Comparison of ENCODE assay signal across 16 cellular contexts in the genomic region with DNA sequence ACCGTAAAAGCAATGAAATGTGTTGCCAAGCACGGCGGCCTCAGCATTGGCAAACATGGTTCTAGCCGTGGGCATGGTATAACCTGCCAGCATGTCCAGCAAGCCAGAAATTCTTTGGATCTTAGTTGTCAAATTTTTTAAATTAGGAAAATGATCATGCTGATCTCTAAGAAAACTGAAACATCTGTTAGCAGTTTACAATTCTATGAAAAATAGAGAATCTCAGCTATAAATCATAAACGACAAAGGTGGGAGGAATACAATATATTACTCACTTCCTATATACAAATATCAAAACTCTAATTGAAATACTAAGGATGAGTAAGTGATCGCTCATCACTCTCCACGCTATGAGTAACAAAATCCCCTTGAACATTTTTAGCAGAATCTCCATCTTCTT.
A peak's percentile ranks its signal among the peaks of the same experiment; 100 is the strongest.
DNase-seq lines count a peak whose midpoint lies in the region; ATAC-seq, FAIRE-seq and TF ChIP-seq lines count a peak whose summit lies in the region.
"Had no signal": no experiment of that assay in that cellular context is flagged by ENCODE, and none has a peak within 500 bp of the region (broad histone marks: within the 10 kb centered on the region; RNA-seq: fewer than 3 reads in every experiment).

No MANE protein-coding gene starts in this region.

- H3K79me1 ChIP-seq in mesenchymal stem cell (replicated peaks; ENCODE audit: low read length, poor library complexity, severe bottlenecking), result peaks cover 2% of the 10 kb centered on the region

- H3K9me3 ChIP-seq in mesenchymal stem cell (ENCODE audit: control insufficient read depth, low read length) (no peaks in the 10 kb centered on the region), pancreas (no peaks in the 10 kb centered on the region)
- H3K9me3 ChIP-seq: Caco-2, esophagus squamous epithelium had no signal

- POLR2A ChIA-PET in activated CD4-positive, alpha-beta memory T cell treated with anti-CD3 and anti-CD28 coated beads, Interleukin-2, amount 10 ng/mL, durations not matched to agents 7 days and 5 days (lab: Charles Lee), result no interaction called here

- H2BK15ac ChIP-seq in mesenchymal stem cell (ENCODE audit: low read depth, poor library complexity, severe bottlenecking), result no peak overlapping the region

- H3K27ac Mint-ChIP-seq in activated CD4-positive, alpha-beta memory T cell treated with anti-CD3 and anti-CD28 coated beads, Interleukin-2, amount 10 ng/mL, durations not matched to agents 7 days and 5 days, result no peak overlapping the region

- H3K27me3 ChIP-seq in mesenchymal stem cell (ENCODE audit: control insufficient read depth in 1 of 2, insufficient read depth in 1 of 2, low read length in 2 of 2), result no peaks in the 10 kb centered on the region
- H3K27me3 ChIP-seq in pancreas, result no peaks in the 10 kb centered on the region
- H3K27me3 ChIP-seq: esophagus squamous epithelium had no signal

- no peaks in the 10 kb centered on the region for H3K27me3 Mint-ChIP-seq in activated CD4-positive, alpha-beta memory T cell treated with anti-CD3 and anti-CD28 coated beads, Interleukin-2, amount 10 ng/mL, durations not matched to agents 7 days and 5 days

- H3K4me1 Mint-ChIP-seq in activated CD4-positive, alpha-beta memory T cell treated with anti-CD3 and anti-CD28 coated beads, Interleukin-2, amount 10 ng/mL, durations not matched to agents 7 days and 5 days, result no peaks in the 10 kb centered on the region

- no peak overlapping the region for H3K23ac ChIP-seq in mesenchymal stem cell (ENCODE audit: low read length in 2 of 2)

- peak; percentile 7 for DNase-seq in Daoy (ENCODE audit: low read depth)
- DNase-seq in HT1080 (ENCODE audit: low read depth), result peak; percentile 82
- DNase-seq in astrocyte of the hippocampus (ENCODE audit: low read depth, low spot score), result peak; percentile 15
- peak; percentile 8 for DNase-seq in mesenchymal stem cell
- no peak for DNase-seq in activated CD4-positive, alpha-beta memory T cell treated with anti-CD3 and anti-CD28 coated beads, Interleukin-2, amount 10 ng/mL, durations not matched to agents 7 days and 5 days
- no peak for DNase-seq in NCI-H2171 (lab: John Stamatoyannopoulos, UW)
- no peak for DNase-seq in pancreas
- DNase-seq: Caco-2, esophagus squamous epithelium, islet precursor cell, NCI-H1092, NCI-H524, right cardiac atrium, Right ventricle myocardium superior, WERI-Rb-1 had no signal

- H3K4me3 Mint-ChIP-seq in activated CD4-positive, alpha-beta memory T cell treated with anti-CD3 and anti-CD28 coated beads, Interleukin-2, amount 10 ng/mL, durations not matched to agents 7 days and 5 days, result no peak overlapping the region

- intact Hi-C loops in pancreas (cut with DNase I), result loop anchor here in 1 of 3 donors (5.0 kb wide), 1 partner anchor 593 kb away; no protein-coding TSS in a partner anchor

- H3K4me2 ChIP-seq in mesenchymal stem cell (ENCODE audit: low read length, poor library complexity, severe bottlenecking), result no peak overlapping the region

- H4K8ac ChIP-seq in mesenchymal stem cell (ENCODE audit: low read length), result no peak overlapping the region

- no peak overlapping the region for H3K18ac ChIP-seq in mesenchymal stem cell (ENCODE audit: low read depth in 1 of 2, low read length in 2 of 2)

- H2BK120ac ChIP-seq in mesenchymal stem cell (ENCODE audit: low read depth, low read length), result no peak overlapping the region

- H2AFZ ChIP-seq in mesenchymal stem cell (ENCODE audit: low read depth, low read length), result no peak overlapping the region

- no peaks in the 10 kb centered on the region for H3K9me3 Mint-ChIP-seq in activated CD4-positive, alpha-beta memory T cell treated with anti-CD3 and anti-CD28 coated beads, Interleukin-2, amount 10 ng/mL, durations not matched to agents 7 days and 5 days

- WGBS in mesenchymal stem cell, result 66% methylated on average over 6 of the region's 7 CpGs
- 64 to 71% methylated on average over 7 of the region's 7 CpGs for WGBS in pancreas, 2 donors

- no peak overlapping the region for H3K4me3 ChIP-seq in mesenchymal stem cell (ENCODE audit: insufficient read depth in 1 of 2, low read depth in 1 of 2, low read length in 2 of 2)
- H3K4me3 ChIP-seq in pancreas, result no peak overlapping the region
- H3K4me3 ChIP-seq: esophagus squamous epithelium had no signal

- no peak overlapping the region for H2AK5ac ChIP-seq in mesenchymal stem cell (ENCODE audit: low read length, severe bottlenecking)

- H3K9ac ChIP-seq in mesenchymal stem cell (ENCODE audit: low read length), result no peak overlapping the region

- H2BK12ac ChIP-seq in mesenchymal stem cell (ENCODE audit: low read length in 2 of 2), result no peak overlapping the region

- H3K4me1 ChIP-seq in mesenchymal stem cell (ENCODE audit: control insufficient read depth, insufficient read depth, low read depth, low read length) (no peaks in the 10 kb centered on the region), pancreas (no peaks in the 10 kb centered on the region)
- H3K4me1 ChIP-seq: Caco-2, esophagus squamous epithelium had no signal

- H3K36me3 Mint-ChIP-seq in activated CD4-positive, alpha-beta memory T cell treated with anti-CD3 and anti-CD28 coated beads, Interleukin-2, amount 10 ng/mL, durations not matched to agents 7 days and 5 days (ENCODE audit: low read depth), result no peaks in the 10 kb centered on the region

- peaks cover 7 to 11% of the 10 kb centered on the region in 2 experiments for H3K36me3 ChIP-seq in mesenchymal stem cell (ENCODE audit: control insufficient read depth in 1 of 2, insufficient read depth in 2 of 2, low read depth in 1 of 2, low read length in 2 of 2)
- peaks cover 0 to 3% (median 0%) of the 10 kb centered on the region in 3 donors for H3K36me3 ChIP-seq in pancreas

- ATAC-seq in HG02763 (IDR thresholded peaks at IDR 0.05; ENCODE audit: unreplicated experiment) (no peak), pancreas (no peak)
- ATAC-seq: right cardiac atrium had no signal

- no peak overlapping the region for H3K14ac ChIP-seq in mesenchymal stem cell (ENCODE audit: low read length in 2 of 2)

- TF ChIP-seq CTCF in pancreas (IDR thresholded peaks at IDR 0.05), result no peak

- H2BK5ac ChIP-seq in mesenchymal stem cell (ENCODE audit: low read depth, low read length, poor library complexity, severe bottlenecking), result no peak overlapping the region

- no peak overlapping the region for H4K91ac ChIP-seq in mesenchymal stem cell (ENCODE audit: low read length)

- CTCF ChIA-PET in activated CD4-positive, alpha-beta memory T cell treated with anti-CD3 and anti-CD28 coated beads, Interleukin-2, amount 10 ng/mL, durations not matched to agents 7 days and 5 days (lab: Charles Lee), result no interaction called here

- no peak for FAIRE-seq in pancreas (lab: Jason Lieb, UNC)

- H3K4ac ChIP-seq in mesenchymal stem cell (ENCODE audit: low read depth in 1 of 2, low read length in 2 of 2), result no peak overlapping the region

- no peak overlapping the region for H3K27ac ChIP-seq in mesenchymal stem cell (ENCODE audit: low read length, poor library complexity, severe bottlenecking)
- no peak overlapping the region for H3K27ac ChIP-seq in pancreas
- H3K27ac ChIP-seq: esophagus squamous epithelium, WERI-Rb-1 had no signal

Comparison
In these comparisons a context has a peak if more than half of its experiments do, and no peak if none do; other contexts are left out.
1. DNase-seq: peak in Daoy (single experiment), HT1080 (single experiment), astrocyte of the hippocampus (single experiment) and mesenchymal stem cell (single experiment); none in activated CD4-positive, alpha-beta memory T cell treated with anti-CD3 and anti-CD28 coated beads, Interleukin-2, amount 10 ng/mL, durations not matched to agents 7 days and 5 days (single experiment), NCI-H2171 (single experiment) and pancreas (0 of 6).